In the genomic region with DNA sequence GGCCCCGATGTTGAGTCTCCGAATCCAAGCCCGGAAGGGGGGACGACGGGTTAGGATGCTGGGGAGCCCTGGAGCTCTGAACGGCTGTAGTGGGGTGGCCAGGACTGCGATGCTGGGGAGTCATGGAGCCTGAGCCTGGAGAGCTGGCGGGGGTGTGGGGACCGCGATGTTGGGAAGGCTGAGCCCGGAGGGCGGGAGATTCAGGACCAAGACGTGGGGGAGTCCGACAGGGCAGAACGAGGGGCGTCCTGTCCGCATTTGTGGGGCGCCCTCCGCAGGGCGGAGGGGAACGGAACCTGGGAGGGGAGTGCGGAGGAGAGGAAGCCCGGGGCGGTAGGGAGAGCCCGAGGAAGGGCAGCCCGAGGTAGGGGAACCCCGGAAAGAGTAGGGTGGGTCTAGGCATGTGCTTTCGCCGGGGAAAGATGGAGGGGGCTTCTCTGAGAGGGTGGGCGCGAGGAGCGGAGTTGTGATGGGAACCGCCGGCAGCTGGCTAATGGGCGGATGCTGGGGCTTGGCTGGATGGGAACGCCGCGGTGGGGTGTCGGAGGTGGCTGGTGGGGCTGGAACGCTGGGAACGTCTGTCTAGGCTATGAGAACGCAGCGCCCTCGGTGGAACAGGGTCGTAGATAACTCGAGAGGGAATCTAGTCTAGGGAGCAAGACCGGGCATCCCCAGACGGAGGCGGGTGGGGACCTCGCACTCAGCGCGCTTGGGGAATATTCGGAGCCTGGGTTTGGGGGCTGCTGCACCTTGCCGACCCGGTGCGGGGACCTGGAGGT, we compare ENCODE assay signal across 8 cellular contexts. TPM values are rescaled to one million over a fixed set of nuclear protein-coding genes. Genes with fewer than 3 reads are reported as not detected.
DNase-seq lines count a peak whose midpoint lies in the region; ATAC-seq and TF ChIP-seq lines count a peak whose summit lies in the region.

No MANE protein-coding gene starts in this region.

- H3K4me1 ChIP-seq in upper lobe of left lung: peaks cover 4 to 25% (median 14%) of the 10 kb centered on the region in 4 donors

- H3K4me3 Mint-ChIP-seq in activated T-helper 2 cell treated with anti-CD3 and anti-CD28 coated beads, Interferon-gamma antibody, Interleukin-2, Interleukin-4, amounts not matched to agents 10 μg/mL and 5 μg/mL and 100 μg/mL, durations not matched to agents 14 hours and 24 hours and 36 hours (ENCODE audit: low read depth): peak overlapping the region; percentile 99

- H3K4me3 ChIP-seq in upper lobe of left lung: peak overlapping the region; percentile 43 to 99 (median 85)

- no peaks in the 10 kb centered on the region for H3K9me3 Mint-ChIP-seq in activated T-helper 2 cell treated with anti-CD3 and anti-CD28 coated beads, Interferon-gamma antibody, Interleukin-2, Interleukin-4, amounts not matched to agents 10 μg/mL and 5 μg/mL and 100 μg/mL, durations not matched to agents 14 hours and 24 hours and 36 hours

- DNase-seq in activated CD8-positive, alpha-beta memory T cell treated with anti-CD3 and anti-CD28 coated beads for 4 hours (ENCODE audit: low read depth in 2 of 2): peak; percentile 4 to 12
- DNase-seq in activated CD8-positive, alpha-beta memory T cell treated with anti-CD3 and anti-CD28 coated beads for 24 hours: no peak
- DNase-seq in NCI-H2171 (lab: John Stamatoyannopoulos, UW) (peak; percentile 10), germinal center (ENCODE audit: low spot score) (peak; percentile 59), omental fat pad (ENCODE audit: low spot score) (peak; percentile 30), upper lobe of left lung (peak; percentile 46 to 85)
- DNase-seq in activated T-helper 2 cell treated with anti-CD3 and anti-CD28 coated beads, Interferon-gamma antibody, Interleukin-2, Interleukin-4, amounts not matched to agents 10 μg/mL and 5 μg/mL and 100 μg/mL, durations not matched to agents 14 hours and 24 hours and 36 hours (ENCODE audit: low spot score): peak; percentile 42

- peak; percentile 43 for ATAC-seq in HG02763 (IDR thresholded peaks at IDR 0.05; ENCODE audit: unreplicated experiment)
- peak; percentile 66 for ATAC-seq in omental fat pad (ENCODE audit: low FRiP score)
- peak; percentile 64 to 72 for ATAC-seq in upper lobe of left lung (ENCODE audit: low FRiP score in 2 of 2)

- H3K36me3 ChIP-seq in upper lobe of left lung: peaks cover 0 to under 1% (median 0%) of the 10 kb centered on the region in 4 donors

- H3K36me3 Mint-ChIP-seq in activated T-helper 2 cell treated with anti-CD3 and anti-CD28 coated beads, Interferon-gamma antibody, Interleukin-2, Interleukin-4, amounts not matched to agents 10 μg/mL and 5 μg/mL and 100 μg/mL, durations not matched to agents 14 hours and 24 hours and 36 hours (ENCODE audit: low read depth): peaks cover 24% of the 10 kb centered on the region

- intact Hi-C loops in activated T-helper 2 cell treated with anti-CD3 and anti-CD28 coated beads, Interferon-gamma antibody, Interleukin-2, Interleukin-4, amounts not matched to agents 10 μg/mL and 5 μg/mL and 100 μg/mL, durations not matched to agents 14 hours and 24 hours and 36 hours (cut with micrococcal nuclease): loop anchor here (1.0 to 5.0 kb wide), 5 partner anchors 14 to 78 kb away; partner anchors contain the start of gene MCM3

- no peak for TF ChIP-seq EP300 in upper lobe of left lung (IDR thresholded peaks at IDR 0.05)

- H3K27ac Mint-ChIP-seq in activated T-helper 2 cell treated with anti-CD3 and anti-CD28 coated beads, Interferon-gamma antibody, Interleukin-2, Interleukin-4, amounts not matched to agents 10 μg/mL and 5 μg/mL and 100 μg/mL, durations not matched to agents 14 hours and 24 hours and 36 hours: peak overlapping the region; percentile 89

- no peak for TF ChIP-seq POLR2A in upper lobe of left lung (IDR thresholded peaks at IDR 0.05)

- no peaks in the 10 kb centered on the region for H3K9me3 ChIP-seq in upper lobe of left lung

- H3K27ac ChIP-seq in upper lobe of left lung: peak overlapping the region; percentile 56 to 88 (median 78)

- H3K4me1 Mint-ChIP-seq in activated T-helper 2 cell treated with anti-CD3 and anti-CD28 coated beads, Interferon-gamma antibody, Interleukin-2, Interleukin-4, amounts not matched to agents 10 μg/mL and 5 μg/mL and 100 μg/mL, durations not matched to agents 14 hours and 24 hours and 36 hours (ENCODE audit: low read depth): peaks cover 29% of the 10 kb centered on the region

- H3K27me3 Mint-ChIP-seq in activated T-helper 2 cell treated with anti-CD3 and anti-CD28 coated beads, Interferon-gamma antibody, Interleukin-2, Interleukin-4, amounts not matched to agents 10 μg/mL and 5 μg/mL and 100 μg/mL, durations not matched to agents 14 hours and 24 hours and 36 hours (ENCODE audit: low read depth): no peaks in the 10 kb centered on the region

- 1 to 4% methylated on average over 44 to 50 of the region's 56 CpGs for WGBS in upper lobe of left lung, 2 donors

- no peak for TF ChIP-seq CTCF in omental fat pad (IDR thresholded peaks at IDR 0.05)
- TF ChIP-seq CTCF in upper lobe of left lung (IDR thresholded peaks at IDR 0.05): peak in 1 of 6 experiments; percentile 3

- no peaks in the 10 kb centered on the region for H3K27me3 ChIP-seq in upper lobe of left lung

RNA-seq across cellular contexts. Expression of gene PAQR8, which starts 0.7 kb away (rescaled TPM):
- 6.8 and 8.8 TPM in 2 replicates for total RNA-seq in activated T-helper 2 cell treated with anti-CD3 and anti-CD28 coated beads, Interferon-gamma antibody, Interleukin-2, Interleukin-4, amounts not matched to agents 10 μg/mL and 5 μg/mL and 100 μg/mL, durations not matched to agents 14 hours and 24 hours and 36 hours
- total RNA-seq in omental fat pad (1 to 10 TPM; 1.5 to 7.9 (median 3.6) TPM), upper lobe of left lung (10 to 100 TPM in 3 of 6 donors, 1 to 10 TPM in 3; 3.4 to 21.6 (median 9.3) TPM)

RNA-seq across cellular contexts. Expression of gene EFHC1, which starts 57.5 kb away (rescaled TPM):
- total RNA-seq in activated T-helper 2 cell treated with anti-CD3 and anti-CD28 coated beads, Interferon-gamma antibody, Interleukin-2, Interleukin-4, amounts not matched to agents 10 μg/mL and 5 μg/mL and 100 μg/mL, durations not matched to agents 14 hours and 24 hours and 36 hours: 0.67 and 1.6 TPM in 2 replicates
- total RNA-seq in omental fat pad (10 to 100 TPM; 10.2 to 33.0 (median 20.8) TPM), upper lobe of left lung (10 to 100 TPM; 16.2 to 96.4 (median 21.6) TPM)
